Comparison of ENCODE assay signal across 31 cellular contexts in the genomic region with DNA sequence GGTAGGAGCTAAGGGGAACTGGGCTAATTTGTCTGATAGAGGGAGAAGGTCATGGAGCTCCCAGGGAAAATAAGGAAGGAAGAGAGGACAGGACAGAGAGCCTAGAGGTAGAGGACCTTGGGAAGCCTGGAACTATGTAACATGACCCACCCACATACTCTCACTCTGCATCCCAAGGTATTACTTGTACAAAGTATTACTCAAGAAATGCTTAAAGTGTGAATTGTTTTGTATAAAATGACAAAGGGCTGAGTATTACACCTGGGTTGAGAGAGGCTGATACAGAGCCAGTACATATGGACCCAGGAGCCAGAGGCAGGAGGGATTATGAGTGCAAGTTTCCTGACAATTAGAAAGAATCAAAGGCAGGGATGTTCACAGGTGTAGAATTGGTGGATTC.
"Had no signal": no experiment of that assay in that cellular context is flagged by ENCODE, and none has a peak within 500 bp of the region (broad histone marks: within the 10 kb centered on the region; RNA-seq: fewer than 3 reads in every experiment).

No MANE protein-coding gene starts in this region.

- H3K4me3 Mint-ChIP-seq: activated B cell treated with CpG ODN at 0.5 μM for 24 hours; activated naive CD8-positive, alpha-beta T cell treated with anti-CD3 and anti-CD28 coated beads for 36 hours; naive thymus-derived CD4-positive, alpha-beta T cell; neural progenitor cell; T-cell; T-helper 2 cell treated with Interferon-gamma antibody and Interleukin-4, amounts not matched to agents 5 μg/mL and 100 μg/mL, for 36 hours had no signal

- H2AFZ ChIP-seq: hepatocyte, neural progenitor cell had no signal

- H3K9me3 ChIP-seq: adrenal gland, body of pancreas, gastroesophageal sphincter, left ventricle myocardium inferior, psoas muscle, sigmoid colon, testis, transverse colon had no signal

- H3K9ac ChIP-seq: neural progenitor cell, parathyroid adenoma had no signal

- H3K4me1 Mint-ChIP-seq: neural progenitor cell had no signal

- H3K36me3 ChIP-seq: adrenal gland, gastroesophageal sphincter, left ventricle myocardium inferior, neural progenitor cell, sigmoid colon, transverse colon had no signal

- H3K9me3 Mint-ChIP-seq: activated B cell treated with CpG ODN at 0.5 μM for 24 hours; activated naive CD8-positive, alpha-beta T cell treated with anti-CD3 and anti-CD28 coated beads for 36 hours; activated T-helper 2 cell treated with anti-CD3 and anti-CD28 coated beads, Interferon-gamma antibody, Interleukin-2, Interleukin-4, amounts not matched to agents 10 μg/mL and 5 μg/mL and 100 μg/mL, durations not matched to agents 14 hours and 24 hours and 36 hours; T-cell; T-helper 2 cell treated with Interferon-gamma antibody and Interleukin-4, amounts not matched to agents 5 μg/mL and 100 μg/mL, for 36 hours had no signal

- ATAC-seq: body of pancreas; gastroesophageal sphincter; naive thymus-derived CD4-positive, alpha-beta T cell; psoas muscle; stimulated activated naive CD8-positive, alpha-beta T cell treated with anti-CD3 and anti-CD28 coated beads, Interleukin-15, Interleukin-2, amounts not matched to agents 100 U/mL and 50 U/mL, for 24 hours; T-cell had no signal

- DNase-seq: activated B cell treated with CpG ODN at 0.5 μM for 24 hours; activated CD4-positive, alpha-beta T cell treated with anti-CD3 and anti-CD28 coated beads, Interleukin-2, amount 50 U/mL, for 1 hour; activated naive CD4-positive, alpha-beta T cell; activated naive CD8-positive, alpha-beta T cell treated with anti-CD3 and anti-CD28 coated beads for 36 hours; adrenal gland; aorta; body of pancreas; dorsolateral prefrontal cortex; effector memory CD4-positive, alpha-beta T cell; islet precursor cell; left ventricle myocardium inferior; midbrain; naive thymus-derived CD4-positive, alpha-beta T cell; occipital lobe; psoas muscle; sigmoid colon; stimulated activated CD4-positive, alpha-beta T cell treated with anti-CD3 and anti-CD28 coated beads, Interleukin-4, amount 100 ng/mL, for 4 hours; stimulated activated CD8-positive, alpha-beta memory T cell treated with anti-CD3 and anti-CD28 coated beads, Interleukin-4, amount 100 ng/mL, for 48 hours; stimulated activated naive CD8-positive, alpha-beta T cell treated with anti-CD3 and anti-CD28 coated beads, Interleukin-15, Interleukin-2, amounts not matched to agents 100 U/mL and 50 U/mL, for 24 hours; T-cell; testis; transverse colon had no signal

- H3K27me3 Mint-ChIP-seq: activated B cell treated with CpG ODN at 0.5 μM for 24 hours; activated naive CD8-positive, alpha-beta T cell treated with anti-CD3 and anti-CD28 coated beads for 36 hours; naive thymus-derived CD4-positive, alpha-beta T cell; T-cell had no signal

- H3K27ac Mint-ChIP-seq: activated B cell treated with CpG ODN at 0.5 μM for 24 hours; activated naive CD8-positive, alpha-beta T cell treated with anti-CD3 and anti-CD28 coated beads for 36 hours; activated T-helper 2 cell treated with anti-CD3 and anti-CD28 coated beads, Interferon-gamma antibody, Interleukin-2, Interleukin-4, amounts not matched to agents 10 μg/mL and 5 μg/mL and 100 μg/mL, durations not matched to agents 14 hours and 24 hours and 36 hours; neural progenitor cell; T-cell; T-helper 2 cell treated with Interferon-gamma antibody and Interleukin-4, amounts not matched to agents 5 μg/mL and 100 μg/mL, for 36 hours had no signal

- H3K27me3 ChIP-seq: adrenal gland, body of pancreas, gastroesophageal sphincter, hepatocyte, neural progenitor cell, sigmoid colon, testis, transverse colon had no signal

- H3K79me2 ChIP-seq: hepatocyte, parathyroid adenoma had no signal

- H3K27ac ChIP-seq: adrenal gland, coronary artery, dorsolateral prefrontal cortex, gastroesophageal sphincter, hepatocyte, left ventricle myocardium inferior, neural progenitor cell, parathyroid adenoma, psoas muscle, sigmoid colon, testis, transverse colon had no signal

- H3K36me3 Mint-ChIP-seq: neural progenitor cell, T-cell had no signal

- H3K4me2 ChIP-seq: hepatocyte, neural progenitor cell, smooth muscle cell had no signal

- H3K4me1 ChIP-seq: neural progenitor cell, parathyroid adenoma, psoas muscle, transverse colon had no signal

- H3K4me3 ChIP-seq: adrenal gland, body of pancreas, coronary artery, dorsolateral prefrontal cortex, gastroesophageal sphincter, hepatocyte, left ventricle myocardium inferior, lung, neural progenitor cell, psoas muscle, sigmoid colon, smooth muscle cell, testis, transverse colon had no signal
